Comparison of ENCODE assay signal across 19 cellular contexts in the genomic region with DNA sequence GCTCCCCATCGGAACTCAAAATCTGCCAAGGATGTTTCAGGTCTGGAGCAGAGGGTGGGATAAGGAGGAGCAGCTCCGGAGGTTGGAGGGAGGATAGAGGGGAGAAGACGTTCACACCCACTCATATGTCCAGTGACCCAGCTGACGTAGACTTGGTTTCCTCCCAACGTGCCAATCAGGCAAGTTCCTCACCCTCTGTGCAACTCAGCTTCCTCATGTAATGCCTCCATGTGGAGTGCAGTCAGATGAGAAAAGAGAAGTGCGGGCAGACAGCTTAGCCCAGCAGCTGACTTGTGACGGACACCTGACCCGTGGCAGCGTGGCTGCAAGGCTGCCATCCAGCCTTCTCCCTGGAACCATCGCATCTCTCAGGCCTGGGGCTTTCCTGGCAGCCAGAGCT.
"Had no signal": no experiment of that assay in that cellular context is flagged by ENCODE, and none has a peak within 500 bp of the region (broad histone marks: within the 10 kb centered on the region; RNA-seq: fewer than 3 reads in every experiment).

No MANE protein-coding gene starts in this region.

- H3K27ac ChIP-seq: brain microvascular endothelial cell, esophagus muscularis mucosa, skin epidermis, tibial artery, vagina, VCaP had no signal

- ATAC-seq: natural killer cell had no signal

- H3K27me3 ChIP-seq: brain microvascular endothelial cell, vagina had no signal

- H3K4me3 ChIP-seq: esophagus muscularis mucosa, skin epidermis, tibial artery, vagina had no signal

- H3K9me3 ChIP-seq: esophagus muscularis mucosa, tibial artery, vagina had no signal

- H3K36me3 ChIP-seq: brain microvascular endothelial cell, esophagus muscularis mucosa, tibial artery, vagina had no signal

- DNase-seq: activated CD4-positive, alpha-beta T cell treated with anti-CD3 and anti-CD28 coated beads for 1 hour; activated CD4-positive, alpha-beta T cell treated with anti-CD3 and anti-CD28 coated beads, Interleukin-2, amount 50 U/mL, for 4 hours; activated naive CD4-positive, alpha-beta T cell; activated T-cell treated with anti-CD3 and anti-CD28 coated beads for 4 hours; anterior cingulate cortex; brain microvascular endothelial cell; cortex of kidney; effector CD4-positive, alpha-beta T cell; mesenchymal stem cell; natural killer cell; nucleus accumbens; stimulated activated CD4-positive, alpha-beta T cell treated with anti-CD3 and anti-CD28 coated beads, Interleukin-15, amount 100 ng/mL, for 24 hours; stimulated activated CD4-positive, alpha-beta T cell treated with anti-CD3 and anti-CD28 coated beads, Interleukin-4, amount 100 ng/mL, for 1 hour; stimulated activated naive B cell treated with anti-CD40 and anti-IgM and Interleukin-4, amounts not matched to agents 10 μg/mL and 1 μg/mL and 100 μg/mL, for 72 hours had no signal

- H3K4me1 ChIP-seq: esophagus muscularis mucosa, tibial artery, vagina had no signal
